ENCODE assay signal across 8 cellular contexts in genomic region chr1:182616130-182617074, GRCh38. TPM values are rescaled to one million over a fixed set of nuclear protein-coding genes. Genes with fewer than 3 reads are reported as not detected.
DNase-seq lines count a peak whose midpoint lies in the region; ATAC-seq and TF ChIP-seq lines count a peak whose summit lies in the region.

No MANE protein-coding gene starts in this region.

- peak; percentile 70 for ATAC-seq in GM21515 (IDR thresholded peaks at IDR 0.05; ENCODE audit: unreplicated experiment)

- H3K9me3 ChIP-seq in Caco-2 = no peaks in the 10 kb centered on the region
- no peaks in the 10 kb centered on the region for H3K9me3 ChIP-seq in vagina

- H3K27me3 ChIP-seq in Caco-2 (replicated peaks; ENCODE audit: control insufficient read depth, insufficient read depth, low read length) (no peaks in the 10 kb centered on the region), vagina (no peaks in the 10 kb centered on the region)

- H3K36me3 ChIP-seq in Caco-2 (ENCODE audit: control insufficient read depth, insufficient read depth, low read length) (no peaks in the 10 kb centered on the region), vagina (no peaks in the 10 kb centered on the region)

- no peak overlapping the region for H3K4me3 ChIP-seq in Caco-2 (ENCODE audit: low read depth, low read length)
- H3K4me3 ChIP-seq in Jurkat, Clone E6-1 (ENCODE audit: low read length) = no peak overlapping the region
- peak overlapping the region; percentile 52 to 54 for H3K4me3 ChIP-seq in vagina

- H3K4me3 Mint-ChIP-seq in Caco-2 (ENCODE audit: unreplicated experiment) = no peak overlapping the region
- peak overlapping the region; percentile 48 for H3K4me3 Mint-ChIP-seq in activated T-helper 2 cell treated with anti-CD3 and anti-CD28 coated beads, Interferon-gamma antibody, Interleukin-2, Interleukin-4, amounts not matched to agents 10 μg/mL and 5 μg/mL and 100 μg/mL, durations not matched to agents 14 hours and 24 hours and 36 hours (ENCODE audit: low read depth)

- no peaks in the 10 kb centered on the region for H3K36me3 Mint-ChIP-seq in Caco-2 (ENCODE audit: insufficient read depth, unreplicated experiment)
- peaks cover 4% of the 10 kb centered on the region for H3K36me3 Mint-ChIP-seq in activated T-helper 2 cell treated with anti-CD3 and anti-CD28 coated beads, Interferon-gamma antibody, Interleukin-2, Interleukin-4, amounts not matched to agents 10 μg/mL and 5 μg/mL and 100 μg/mL, durations not matched to agents 14 hours and 24 hours and 36 hours (ENCODE audit: low read depth)

- intact Hi-C loops in Caco-2 (cut with micrococcal nuclease; ENCODE audit: unreplicated experiment) = no loop called here
- intact Hi-C loops in activated T-helper 2 cell treated with anti-CD3 and anti-CD28 coated beads, Interferon-gamma antibody, Interleukin-2, Interleukin-4, amounts not matched to agents 10 μg/mL and 5 μg/mL and 100 μg/mL, durations not matched to agents 14 hours and 24 hours and 36 hours (cut with micrococcal nuclease) = loop anchor here (1.0 to 10.0 kb wide), 7 partner anchors 8 to 1018 kb away; partner anchors contain the start of genes ARPC5 and DHX9
- intact Hi-C loops in vagina (cut with DNase I) = no loop called here

- H3K27ac Mint-ChIP-seq in Caco-2 (ENCODE audit: unreplicated experiment) = peak overlapping the region; percentile 55
- H3K27ac Mint-ChIP-seq in activated T-helper 2 cell treated with anti-CD3 and anti-CD28 coated beads, Interferon-gamma antibody, Interleukin-2, Interleukin-4, amounts not matched to agents 10 μg/mL and 5 μg/mL and 100 μg/mL, durations not matched to agents 14 hours and 24 hours and 36 hours = peak overlapping the region; percentile 86

- no peak for TF ChIP-seq POLR2A in vagina (IDR thresholded peaks at IDR 0.05)

- POLR2A ChIA-PET in Caco-2 (lab: Charles Lee) = no interaction called here

- peaks cover 12% of the 10 kb centered on the region for H3K9me3 Mint-ChIP-seq in Caco-2 (ENCODE audit: unreplicated experiment)
- peaks cover 15% of the 10 kb centered on the region for H3K9me3 Mint-ChIP-seq in activated T-helper 2 cell treated with anti-CD3 and anti-CD28 coated beads, Interferon-gamma antibody, Interleukin-2, Interleukin-4, amounts not matched to agents 10 μg/mL and 5 μg/mL and 100 μg/mL, durations not matched to agents 14 hours and 24 hours and 36 hours

- H3K27ac ChIP-seq in vagina = peak overlapping the region; percentile 93

- DNase-seq in Caco-2 (no peak), OCI-M1 (lab: John Stamatoyannopoulos, UW) (peak; percentile 73), globus pallidus (ENCODE audit: low spot score) (peak; percentile 69), renal cortical epithelial cell (ENCODE audit: low read depth) (peak; percentile 25), vagina (ENCODE audit: extremely low spot score in 2 of 2) (no peak)
- DNase-seq in Jurkat, Clone E6-1 (ENCODE audit: low read depth, low spot score) = peak; percentile 98
- DNase-seq in activated T-helper 2 cell treated with anti-CD3 and anti-CD28 coated beads, Interferon-gamma antibody, Interleukin-2, Interleukin-4, amounts not matched to agents 10 μg/mL and 5 μg/mL and 100 μg/mL, durations not matched to agents 14 hours and 24 hours and 36 hours (ENCODE audit: low spot score) = peak; percentile 85

- CTCF ChIA-PET in Caco-2 (lab: Charles Lee) = interaction anchor here (0.7 kb wide), 1 partner anchor 10 kb away, joined by 6 read pairs; no protein-coding TSS in a partner anchor

- peaks cover 3% of the 10 kb centered on the region for H3K27me3 Mint-ChIP-seq in Caco-2 (ENCODE audit: insufficient read depth, unreplicated experiment)
- H3K27me3 Mint-ChIP-seq in activated T-helper 2 cell treated with anti-CD3 and anti-CD28 coated beads, Interferon-gamma antibody, Interleukin-2, Interleukin-4, amounts not matched to agents 10 μg/mL and 5 μg/mL and 100 μg/mL, durations not matched to agents 14 hours and 24 hours and 36 hours (ENCODE audit: low read depth) = peaks cover 23% of the 10 kb centered on the region

- TF ChIP-seq CTCF in Caco-2 (IDR thresholded peaks at IDR 0.05; ENCODE audit: insufficient read depth in 1 of 2, low read depth in 1 of 2, low read length in 1 of 2, severe bottlenecking in 1 of 2, unreplicated experiment in 1 of 2) (no peak), vagina (IDR thresholded peaks at IDR 0.05) (no peak)

- peaks cover 17% of the 10 kb centered on the region for H3K4me1 Mint-ChIP-seq in Caco-2 (ENCODE audit: low read depth, unreplicated experiment)
- H3K4me1 Mint-ChIP-seq in activated T-helper 2 cell treated with anti-CD3 and anti-CD28 coated beads, Interferon-gamma antibody, Interleukin-2, Interleukin-4, amounts not matched to agents 10 μg/mL and 5 μg/mL and 100 μg/mL, durations not matched to agents 14 hours and 24 hours and 36 hours (ENCODE audit: low read depth) = peaks cover 70% of the 10 kb centered on the region

- BruUV-seq in Caco-2 (replicated peaks; lab: Mats Ljungman, UMichigan) = no TSS peak

- H3K4me1 ChIP-seq in Caco-2 (no peaks in the 10 kb centered on the region), vagina (peaks cover 31% of the 10 kb centered on the region)

RNA-seq across cellular contexts. Expression of gene RGS16, which starts 12.2 kb away (rescaled TPM):
- total RNA-seq in Caco-2 (2022) = 0.77 and 1.2 TPM in 2 replicates
- 0.66 TPM for polyA plus RNA-seq in Jurkat, Clone E6-1 (2012; ENCODE audit: insufficient read depth, insufficient read length)
- total RNA-seq in activated T-helper 2 cell treated with anti-CD3 and anti-CD28 coated beads, Interferon-gamma antibody, Interleukin-2, Interleukin-4, amounts not matched to agents 10 μg/mL and 5 μg/mL and 100 μg/mL, durations not matched to agents 14 hours and 24 hours and 36 hours = 50.2 and 50.5 TPM in 2 replicates
- total RNA-seq in renal cortical epithelial cell = under 0.01 TPM in 1 of 2 replicates, not detected in the other
- total RNA-seq in vagina = 1.2 TPM

RNA-seq across cellular contexts. Expression of gene RNASEL, which starts 27.3 kb away (rescaled TPM):
- total RNA-seq in Caco-2 (2022) = 2.7 and 2.9 TPM in 2 replicates
- 4.5 TPM for polyA plus RNA-seq in Jurkat, Clone E6-1 (2012; ENCODE audit: insufficient read depth, insufficient read length)
- 3.6 and 4.8 TPM in 2 replicates for total RNA-seq in activated T-helper 2 cell treated with anti-CD3 and anti-CD28 coated beads, Interferon-gamma antibody, Interleukin-2, Interleukin-4, amounts not matched to agents 10 μg/mL and 5 μg/mL and 100 μg/mL, durations not matched to agents 14 hours and 24 hours and 36 hours
- 7.8 and 16.0 TPM in 2 replicates for total RNA-seq in renal cortical epithelial cell
- 5.4 TPM for total RNA-seq in vagina

Comparison
In these comparisons a context has a peak if more than half of its experiments do, and no peak if none do; other contexts are left out.
1. DNase-seq: peak in Jurkat, Clone E6-1 (single experiment), OCI-M1 (single experiment), activated T-helper 2 cell treated with anti-CD3 and anti-CD28 coated beads, Interferon-gamma antibody, Interleukin-2, Interleukin-4, amounts not matched to agents 10 μg/mL and 5 μg/mL and 100 μg/mL, durations not matched to agents 14 hours and 24 hours and 36 hours (single experiment), globus pallidus (single experiment) and renal cortical epithelial cell (single experiment); none in Caco-2 (0 of 2) and vagina (0 of 2).
2. H3K4me3 ChIP-seq: peak in vagina (2 of 2); none in Caco-2 (single experiment) and Jurkat, Clone E6-1 (single experiment).
3. RNA of gene RGS16, which starts 12.2 kb away (total RNA-seq): 50.2 to 50.5 TPM in activated T-helper 2 cell treated with anti-CD3 and anti-CD28 coated beads, Interferon-gamma antibody, Interleukin-2, Interleukin-4, amounts not matched to agents 10 μg/mL and 5 μg/mL and 100 μg/mL, durations not matched to agents 14 hours and 24 hours and 36 hours; 1.2 TPM in vagina (single experiment), 0.77 to 1.2 TPM in Caco-2 and under 0.01 TPM in renal cortical epithelial cell; every median in the first group is over 10 times any median in the second.